ENCODE assay signal across 8 cellular contexts in the genomic region with DNA sequence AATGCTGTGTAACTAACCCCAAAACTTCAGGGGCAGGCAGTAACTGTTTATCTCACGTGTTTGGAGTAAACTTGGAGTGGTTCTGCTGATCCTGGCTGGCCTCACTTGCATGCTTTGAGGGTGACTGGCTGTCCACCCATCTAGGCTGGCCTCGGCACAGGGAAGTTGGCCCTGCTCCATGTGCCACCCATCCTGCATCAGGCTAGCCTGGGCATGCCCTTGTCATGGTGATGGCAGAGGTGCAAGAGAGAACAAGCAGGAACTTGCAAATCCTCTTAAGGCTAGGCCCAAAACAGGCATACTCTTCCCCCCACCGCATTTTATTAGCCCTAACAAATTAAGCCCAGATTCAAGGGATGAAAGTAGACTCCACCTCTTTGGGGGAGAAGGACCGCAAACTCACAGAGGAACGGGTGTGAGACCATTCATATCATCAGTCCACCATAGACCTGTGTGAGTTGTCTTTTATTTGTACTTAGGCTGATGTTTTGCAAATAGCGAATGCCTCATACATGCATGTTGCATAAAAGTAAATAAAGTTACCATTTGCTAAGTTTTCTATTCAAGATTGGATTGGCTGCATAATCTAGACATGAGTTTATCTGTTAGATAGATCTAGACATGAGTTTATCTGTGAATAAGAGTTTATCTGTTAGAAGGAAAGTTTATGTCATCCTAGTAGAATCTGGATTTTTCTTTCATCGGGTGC.
DNase-seq lines count a peak whose midpoint lies in the region; ATAC-seq, FAIRE-seq and TF ChIP-seq lines count a peak whose summit lies in the region.

No MANE protein-coding gene starts in this region.

- no peak overlapping the region for H3K4me3 ChIP-seq in bronchial epithelial cell (ENCODE audit: low read depth, low read length)
- H3K4me3 ChIP-seq in HAP-1 = no peak overlapping the region

- H3K36me3 Mint-ChIP-seq in nephron (ENCODE audit: low read depth) = no peaks in the 10 kb centered on the region

- H3K4me1 Mint-ChIP-seq in nephron = peaks cover 41% of the 10 kb centered on the region

- no peaks in the 10 kb centered on the region for H3K9me3 ChIP-seq in HAP-1

- peak overlapping the region; percentile 43 to 94 (median 75) for H3K27ac Mint-ChIP-seq in nephron

- H3K4me1 ChIP-seq in HAP-1 = peaks cover 41% of the 10 kb centered on the region

- no peak overlapping the region for H3K4me3 Mint-ChIP-seq in nephron

- peak; percentile 71 for DNase-seq in DMS79 treated with DMSO at 0.1 percent for 48 hours (lab: John Stamatoyannopoulos, UW)
- DNase-seq in NCI-H1694 (lab: John Stamatoyannopoulos, UW) = peak; percentile 64
- DNase-seq in bronchial epithelial cell (ENCODE audit: low read depth) = peak; percentile 97
- DNase-seq in HAP-1 (ENCODE audit: low spot score in 2 of 2) = no peak
- no peak for DNase-seq in activated effector memory CD4-positive, alpha-beta T cell treated with Interleukin-2 at 50 U/mL for 16 hours

- TF ChIP-seq CTCF in bronchial epithelial cell (IDR thresholded peaks at IDR 0.05; ENCODE audit: insufficient read depth, low read length, severe bottlenecking) (no peak), nephron (IDR thresholded peaks at IDR 0.05; ENCODE audit: unreplicated experiment in 3 of 3) (no peak)

- H3K27me3 ChIP-seq in bronchial epithelial cell (ENCODE audit: control insufficient read depth, insufficient read depth, low read length) (no peaks in the 10 kb centered on the region), HAP-1 (ENCODE audit: low read depth) (no peaks in the 10 kb centered on the region)

- ATAC-seq in HG02970 (IDR thresholded peaks at IDR 0.05; ENCODE audit: low FRiP score, unreplicated experiment) = no peak
- ATAC-seq in GM18909 (IDR thresholded peaks at IDR 0.05; ENCODE audit: poor library complexity, unreplicated experiment) = no peak

- H3K27me3 Mint-ChIP-seq in nephron (ENCODE audit: low read depth) = peaks cover 21% of the 10 kb centered on the region

- no peaks in the 10 kb centered on the region for H3K9me3 Mint-ChIP-seq in nephron

- in situ Hi-C loops in HAP-1 (cut with MboI; ENCODE audit: low sequenced_read_pairs) = no loop called here

- H3K36me3 ChIP-seq in bronchial epithelial cell (ENCODE audit: control insufficient read depth, insufficient read depth, low read length) = no peaks in the 10 kb centered on the region
- 0 out of 2 replicates have a peak, but pooled peaks cover 2% of the 10 kb centered on the region for H3K36me3 ChIP-seq in HAP-1 (replicated peaks)

- no peak for FAIRE-seq in bronchial epithelial cell (lab: Jason Lieb, UNC)

Comparison
In these comparisons a context has a peak if more than half of its experiments do, and no peak if none do; other contexts are left out.
1. DNase-seq: peak in DMS79 treated with DMSO at 0.1 percent for 48 hours (single experiment), NCI-H1694 (single experiment) and bronchial epithelial cell (single experiment); none in HAP-1 (0 of 2) and activated effector memory CD4-positive, alpha-beta T cell treated with Interleukin-2 at 50 U/mL for 16 hours (single experiment).